ENCODE assay signal across 20 cellular contexts in the genomic region with DNA sequence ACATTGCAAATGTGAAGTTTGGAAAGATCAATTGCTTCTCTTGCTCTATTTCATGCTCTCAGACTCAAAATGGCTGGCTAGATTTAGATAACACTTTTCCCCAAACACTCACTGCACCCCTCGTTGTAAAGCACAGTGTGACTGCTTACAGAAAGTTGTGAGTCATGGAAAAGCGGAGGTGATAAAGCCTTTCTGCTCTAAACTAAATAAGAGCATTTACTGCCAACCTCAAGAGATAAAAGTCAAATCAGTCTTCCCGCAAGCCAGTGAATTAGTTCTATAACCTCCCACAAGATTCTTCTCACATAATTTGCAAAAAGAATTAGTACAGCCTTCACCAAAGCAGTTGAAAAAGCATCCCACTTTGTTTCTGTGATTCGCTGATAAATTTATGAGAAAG.
"Had no signal": no experiment of that assay in that cellular context is flagged by ENCODE, and none has a peak within 500 bp of the region (broad histone marks: within the 10 kb centered on the region; RNA-seq: fewer than 3 reads in every experiment).

No MANE protein-coding gene starts in this region.

- DNase-seq: activated naive CD4-positive, alpha-beta T cell treated with anti-CD3 and anti-CD28 coated beads, Interleukin-2, amount 10 ng/mL, durations not matched to agents 7 days and 5 days; adrenal gland; kidney; left ventricle myocardium inferior; mesenchymal stem cell; natural killer cell; occipital lobe; right cardiac atrium; stimulated activated CD4-positive, alpha-beta T cell treated with anti-CD3 and anti-CD28 coated beads, Interleukin-4, amount 100 ng/mL, for 4 hours; stimulated activated CD8-positive, alpha-beta memory T cell treated with anti-CD3 and anti-CD28 coated beads, Interleukin-4, amount 100 ng/mL, for 48 hours; stimulated activated naive CD4-positive, alpha-beta T cell treated with Interleukin-2 at 50 U/mL for 16 hours; substantia nigra; T-helper 2 cell; transverse colon had no signal

- ATAC-seq: natural killer cell, right cardiac atrium had no signal

- H3K36me3 ChIP-seq: adrenal gland, left ventricle myocardium inferior, transverse colon had no signal

- H3K4me1 Mint-ChIP-seq: activated naive CD4-positive, alpha-beta T cell treated with anti-CD3 and anti-CD28 coated beads, Interleukin-2, amount 10 ng/mL, durations not matched to agents 7 days and 5 days; central memory CD8-positive, alpha-beta T cell; natural killer cell had no signal

- H3K27me3 Mint-ChIP-seq: activated naive CD4-positive, alpha-beta T cell treated with anti-CD3 and anti-CD28 coated beads, Interleukin-2, amount 10 ng/mL, durations not matched to agents 7 days and 5 days; progenitor cell of endocrine pancreas had no signal

- H3K4me3 ChIP-seq: adrenal gland, coronary artery, left ventricle myocardium inferior, skin epidermis, transverse colon had no signal

- H3K27me3 ChIP-seq: adrenal gland, transverse colon had no signal

- H3K9me3 Mint-ChIP-seq: activated naive CD4-positive, alpha-beta T cell treated with anti-CD3 and anti-CD28 coated beads, Interleukin-2, amount 10 ng/mL, durations not matched to agents 7 days and 5 days; activated T-helper 2 cell treated with anti-CD3 and anti-CD28 coated beads, Interferon-gamma antibody, Interleukin-2, Interleukin-4, amounts not matched to agents 10 μg/mL and 5 μg/mL and 100 μg/mL, durations not matched to agents 14 hours and 24 hours and 36 hours; central memory CD8-positive, alpha-beta T cell; natural killer cell had no signal

- H3K27ac Mint-ChIP-seq: activated naive CD4-positive, alpha-beta T cell treated with anti-CD3 and anti-CD28 coated beads, Interleukin-2, amount 10 ng/mL, durations not matched to agents 7 days and 5 days; activated T-helper 2 cell treated with anti-CD3 and anti-CD28 coated beads, Interferon-gamma antibody, Interleukin-2, Interleukin-4, amounts not matched to agents 10 μg/mL and 5 μg/mL and 100 μg/mL, durations not matched to agents 14 hours and 24 hours and 36 hours; brain; natural killer cell; progenitor cell of endocrine pancreas had no signal

- H3K4me3 Mint-ChIP-seq: activated naive CD4-positive, alpha-beta T cell treated with anti-CD3 and anti-CD28 coated beads, Interleukin-2, amount 10 ng/mL, durations not matched to agents 7 days and 5 days; brain; central memory CD8-positive, alpha-beta T cell; natural killer cell had no signal

- H3K4me1 ChIP-seq: adrenal gland, left ventricle myocardium inferior, transverse colon had no signal

- H3K9me3 ChIP-seq: adrenal gland, left ventricle myocardium inferior, transverse colon had no signal

- H3K36me3 Mint-ChIP-seq: activated naive CD4-positive, alpha-beta T cell treated with anti-CD3 and anti-CD28 coated beads, Interleukin-2, amount 10 ng/mL, durations not matched to agents 7 days and 5 days; brain; natural killer cell had no signal

- H3K27ac ChIP-seq: adrenal gland, coronary artery, left ventricle myocardium inferior, skin epidermis, transverse colon had no signal
